Comparison of ENCODE assay signal across 8 cellular contexts in the genomic region with DNA sequence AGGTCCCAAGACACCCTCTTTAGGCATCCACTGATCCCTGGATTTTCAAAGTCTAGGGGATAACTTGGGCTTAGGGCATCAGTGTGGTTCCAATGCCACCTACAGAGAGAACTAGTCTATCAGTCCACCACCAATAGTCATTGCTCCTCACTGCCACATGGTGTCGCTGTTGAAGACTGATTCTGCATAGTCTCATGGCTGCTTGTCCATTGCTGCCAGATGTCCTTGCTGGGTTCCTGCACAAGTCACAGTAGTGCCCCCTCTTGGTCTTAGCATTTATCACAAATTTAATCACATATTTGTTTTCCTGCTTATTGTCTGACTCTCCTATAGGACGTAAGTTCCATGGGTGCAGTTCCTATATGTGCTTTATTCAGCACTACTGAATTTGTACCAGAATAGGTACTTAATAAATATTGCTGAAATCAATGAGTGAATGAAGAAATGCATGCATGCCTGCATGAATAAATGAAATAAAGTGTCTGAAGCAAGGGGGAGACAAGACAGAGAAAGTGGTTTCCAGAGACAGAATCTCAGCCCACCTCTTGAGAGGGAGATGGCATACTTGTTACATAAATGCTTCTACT. TPM values are rescaled to one million over a fixed set of nuclear protein-coding genes. Genes with fewer than 3 reads are reported as not detected.
DNase-seq lines count a peak whose midpoint lies in the region; ATAC-seq and TF ChIP-seq lines count a peak whose summit lies in the region.

No MANE protein-coding gene starts in this region.

- no peak overlapping the region for H3K4me3 ChIP-seq in naive thymus-derived CD4-positive, alpha-beta T cell (ENCODE audit: low read length)
- H3K4me3 ChIP-seq in coronary artery, result no peak overlapping the region

- peaks cover 2 to 19% (median 7%) of the 10 kb centered on the region in 5 donors for H3K36me3 Mint-ChIP-seq in naive thymus-derived CD4-positive, alpha-beta T cell

- no peaks in the 10 kb centered on the region for H3K4me1 ChIP-seq in naive thymus-derived CD4-positive, alpha-beta T cell (ENCODE audit: control insufficient read depth in 2 of 2, insufficient read depth in 2 of 2, low read length in 2 of 2)

- H3K27ac Mint-ChIP-seq in naive thymus-derived CD4-positive, alpha-beta T cell, result no peak overlapping the region

- no peaks in the 10 kb centered on the region for H3K4me1 Mint-ChIP-seq in naive thymus-derived CD4-positive, alpha-beta T cell

- peaks cover 0 to 24% (median 8%) of the 10 kb centered on the region in 3 experiments for H3K9me3 ChIP-seq in naive thymus-derived CD4-positive, alpha-beta T cell (ENCODE audit: control insufficient read depth in 2 of 3, low read length in 3 of 3)

- intact Hi-C loops in naive thymus-derived CD4-positive, alpha-beta T cell (cut with micrococcal nuclease), result loop anchor here in 1 of 2 donors (1.0 kb wide), 1 partner anchor 121 kb away; no protein-coding TSS in a partner anchor

- H3K36me3 ChIP-seq in naive thymus-derived CD4-positive, alpha-beta T cell (ENCODE audit: control insufficient read depth in 2 of 3, insufficient read depth in 3 of 3, low read length in 3 of 3), result no peaks in the 10 kb centered on the region

- H3K27me3 Mint-ChIP-seq in naive thymus-derived CD4-positive, alpha-beta T cell, result peaks cover 0 to 11% (median 4%) of the 10 kb centered on the region in 5 donors

- peak; percentile 59 for ATAC-seq in naive thymus-derived CD4-positive, alpha-beta T cell
- no peak for ATAC-seq in GM18868 (IDR thresholded peaks at IDR 0.05; ENCODE audit: unreplicated experiment)
- no peak for ATAC-seq in HG03521 (IDR thresholded peaks at IDR 0.05; ENCODE audit: unreplicated experiment)

- POLR2A ChIA-PET in naive thymus-derived CD4-positive, alpha-beta T cell (lab: Charles Lee), result no interaction called here

- H3K4me3 Mint-ChIP-seq in naive thymus-derived CD4-positive, alpha-beta T cell, result no peak overlapping the region

- H3K9me3 Mint-ChIP-seq in naive thymus-derived CD4-positive, alpha-beta T cell, result peaks cover 6 to 40% (median 21%) of the 10 kb centered on the region in 11 donors

- TF ChIP-seq CTCF in LNCAP (IDR thresholded peaks at IDR 0.05) (peak; percentile 77), coronary artery (IDR thresholded peaks at IDR 0.05) (no peak)

- CTCF ChIA-PET in naive thymus-derived CD4-positive, alpha-beta T cell (lab: Charles Lee), result no interaction called here

- H3K27me3 ChIP-seq in naive thymus-derived CD4-positive, alpha-beta T cell (ENCODE audit: control insufficient read depth in 2 of 2, insufficient read depth in 2 of 2, low read length in 2 of 2), result no peaks in the 10 kb centered on the region

- H3K27ac ChIP-seq in naive thymus-derived CD4-positive, alpha-beta T cell (ENCODE audit: low read depth, low read length), result no peak overlapping the region
- no peak overlapping the region for H3K27ac ChIP-seq in coronary artery

- peak; percentile 78 for DNase-seq in ELR (ENCODE audit: low read depth)
- peak in 3 of 5 donors; percentile 8 to 42 (median 9) for DNase-seq in T-helper 1 cell
- peak; percentile 63 for DNase-seq in cerebellar cortex (ENCODE audit: low spot score)
- DNase-seq in naive thymus-derived CD4-positive, alpha-beta T cell, result peak in 8 of 9 donors; percentile 5 to 42 (median 30)
- no peak for DNase-seq in coronary artery (ENCODE audit: low spot score)

RNA-seq across cellular contexts. Expression of a gene that starts 45.9 kb away (rescaled TPM):
- 100 to 1,000 TPM in 4 of 5 experiments, 10 to 100 TPM in 1; 99.0 to 167 (median 111) TPM for total RNA-seq in naive thymus-derived CD4-positive, alpha-beta T cell
- polyA plus RNA-seq in naive thymus-derived CD4-positive, alpha-beta T cell, result 100 to 1,000 TPM; 169 to 202 TPM
